8 cellular contexts compared by ENCODE assay signal in the genomic region with DNA sequence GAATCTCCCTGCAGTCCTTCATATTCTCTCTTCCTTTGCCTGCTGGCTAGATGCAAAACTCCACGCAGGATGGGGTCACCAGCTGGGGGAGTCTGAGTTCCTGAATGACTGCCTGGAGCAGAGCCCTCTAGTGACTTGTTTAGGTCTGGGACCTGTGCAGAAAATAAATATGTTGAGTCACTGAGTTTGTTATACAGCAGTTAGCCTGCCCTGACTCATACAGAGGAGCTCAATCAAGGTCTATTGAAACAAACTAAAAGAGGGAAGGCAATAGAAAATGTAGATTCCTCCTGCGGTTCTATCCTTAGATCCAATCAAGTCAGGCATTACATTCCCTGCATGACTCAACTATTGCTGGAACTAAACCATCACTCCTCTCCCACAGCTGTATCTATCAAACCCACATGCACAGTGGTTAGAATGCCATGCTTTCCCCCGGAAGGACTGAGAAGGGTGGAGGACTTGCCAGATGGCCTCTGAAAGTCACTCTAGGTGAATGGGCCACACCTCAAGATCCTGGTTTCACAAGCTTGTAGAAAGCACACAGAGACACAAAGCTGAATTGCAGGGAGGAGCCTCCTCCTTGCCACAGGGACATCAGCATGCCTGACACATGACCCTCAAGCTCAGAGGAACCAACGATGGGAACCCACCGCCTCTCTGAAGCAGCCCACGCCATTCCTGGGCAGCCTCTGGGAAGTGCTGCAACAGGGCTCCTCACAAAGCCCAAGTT.
A peak's percentile ranks its signal among the peaks of the same experiment; 100 is the strongest.
DNase-seq lines count a peak whose midpoint lies in the region; ATAC-seq and TF ChIP-seq lines count a peak whose summit lies in the region.

No MANE protein-coding gene starts in this region.

- DNase-seq in GM10266 (ENCODE audit: extremely low spot score) (no peak), LoVo (ENCODE audit: low spot score) (peak; percentile 28), astrocyte of the hippocampus (ENCODE audit: low read depth, low spot score) (peak; percentile 92), omental fat pad (ENCODE audit: low spot score) (no peak), coronary artery (ENCODE audit: low spot score) (no peak)

- H3K4me3 ChIP-seq in coronary artery = no peak overlapping the region

- peak; percentile 31 for TF ChIP-seq CTCF in GM10266 (IDR thresholded peaks at IDR 0.05; ENCODE audit: control insufficient read depth, insufficient read depth, low read depth, missing control alignments)
- TF ChIP-seq CTCF in omental fat pad (IDR thresholded peaks at IDR 0.05) = no peak
- TF ChIP-seq CTCF in coronary artery (IDR thresholded peaks at IDR 0.05) = no peak

- no peak overlapping the region for H3K27ac ChIP-seq in coronary artery

- ATAC-seq in omental fat pad (ENCODE audit: low FRiP score) = peak; percentile 35
- no peak for ATAC-seq in GM21423 (IDR thresholded peaks at IDR 0.05; ENCODE audit: unreplicated experiment)
- no peak for ATAC-seq in HG02678 (IDR thresholded peaks at IDR 0.05; ENCODE audit: unreplicated experiment)
- no peak for ATAC-seq in HG02981 (IDR thresholded peaks at IDR 0.05; ENCODE audit: unreplicated experiment)

Comparison
In these comparisons a context has a peak if more than half of its experiments do, and no peak if none do; other contexts are left out.
1. DNase-seq: peak in LoVo (single experiment) and astrocyte of the hippocampus (single experiment); none in GM10266 (single experiment), omental fat pad (single experiment) and coronary artery (single experiment).